In the genomic region with DNA sequence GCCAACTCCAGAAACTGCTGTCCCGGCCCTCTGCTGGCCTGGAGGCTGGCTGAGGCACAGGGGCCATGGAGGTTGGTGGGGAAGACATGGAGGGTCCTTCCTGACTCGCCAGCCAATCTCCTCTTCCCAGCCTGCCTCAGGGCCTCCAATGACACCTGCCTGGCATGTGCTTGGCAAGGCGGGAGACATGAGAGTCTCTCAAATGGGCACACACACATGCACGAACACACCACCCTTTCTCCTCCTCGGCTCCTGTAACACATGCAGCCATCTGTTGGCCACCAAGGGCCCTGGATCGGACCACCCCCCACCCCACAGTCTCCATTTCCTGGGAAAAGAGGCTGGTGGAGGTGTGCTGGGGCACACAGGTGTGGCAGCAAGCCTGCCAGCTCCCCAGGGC, we compare ENCODE assay signal across 1 cellular context.
TF ChIP-seq lines count a peak whose summit lies in the region.

No MANE protein-coding gene starts in this region.

TF ChIP-seq in H1, 55 proteins besides CTCF, POLR2A, EP300 and RAD21:
- TF ChIP-seq, protein P1, sequence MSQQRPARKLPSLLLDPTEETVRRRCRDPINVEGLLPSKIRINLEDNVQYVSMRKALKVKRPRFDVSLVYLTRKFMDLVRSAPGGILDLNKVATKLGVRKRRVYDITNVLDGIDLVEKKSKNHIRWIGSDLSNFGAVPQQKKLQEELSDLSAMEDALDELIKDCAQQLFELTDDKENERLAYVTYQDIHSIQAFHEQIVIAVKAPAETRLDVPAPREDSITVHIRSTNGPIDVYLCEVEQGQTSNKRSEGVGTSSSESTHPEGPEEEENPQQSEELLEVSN (IDR thresholded peaks at IDR 0.05): peak; percentile 76
- no peak for TF ChIP-seq ASH2L (IDR thresholded peaks at IDR 0.05; ENCODE audit: low read length)
